Comparison of ENCODE assay signal across 12 cellular contexts in genomic region chr3:72127843-72128242, GRCh38.
DNase-seq lines count a peak whose midpoint lies in the region; ATAC-seq and TF ChIP-seq lines count a peak whose summit lies in the region.
"Had no signal": no experiment of that assay in that cellular context is flagged by ENCODE, and none has a peak within 500 bp of the region (broad histone marks: within the 10 kb centered on the region; RNA-seq: fewer than 3 reads in every experiment).

No MANE protein-coding gene starts in this region.

- no peaks in the 10 kb centered on the region for H3K79me2 ChIP-seq in fibroblast of lung (ENCODE audit: control insufficient read depth, insufficient read depth, low read length)

- no peaks in the 10 kb centered on the region for H3K9me3 ChIP-seq in fibroblast of lung (ENCODE audit: control insufficient read depth, insufficient read depth, low read depth, low read length)
- H3K9me3 ChIP-seq: ascending aorta, right atrium auricular region had no signal

- peaks cover 2% of the 10 kb centered on the region for H3K27me3 ChIP-seq in fibroblast of lung (ENCODE audit: control insufficient read depth, insufficient read depth, low read length)
- H3K27me3 ChIP-seq: ascending aorta, right atrium auricular region had no signal

- H3K36me3 ChIP-seq in fibroblast of lung (ENCODE audit: control insufficient read depth, insufficient read depth, low read length) = no peaks in the 10 kb centered on the region
- H3K36me3 ChIP-seq: ascending aorta, right atrium auricular region had no signal

- TF ChIP-seq CTCF in fibroblast of lung (conservative IDR thresholded peaks at IDR 0.05 in 1 of 2, IDR thresholded peaks at IDR 0.05 in 1 of 2; ENCODE audit: low read depth in 1 of 2, low read length in 2 of 2) (no peak), GM13977 (IDR thresholded peaks at IDR 0.05; ENCODE audit: extremely low read depth, insufficient read depth, missing control alignments) (no peak)

- H3K4me2 ChIP-seq in fibroblast of lung (ENCODE audit: extremely low read depth, insufficient read depth, low read length) = no peak overlapping the region

- H3K4me1 ChIP-seq in fibroblast of lung (ENCODE audit: control insufficient read depth, extremely low read depth, insufficient read depth, low read length) = peaks cover 5% of the 10 kb centered on the region

- in situ Hi-C loops in GM13977 (cut with MboI; ENCODE audit: low pct_unique_long_range_greater_than_20kb, low sequenced_read_pairs, unreplicated experiment) = no loop called here

- no peaks in the 10 kb centered on the region for H4K20me1 ChIP-seq in fibroblast of lung (ENCODE audit: control insufficient read depth, extremely low read depth, insufficient read depth, low read length)

- no peak overlapping the region for H3K27ac ChIP-seq in fibroblast of lung (ENCODE audit: insufficient read depth, low read length)
- H3K27ac ChIP-seq in caudate nucleus (ENCODE audit: low read depth, low read length) = no peak overlapping the region
- H3K27ac ChIP-seq: ascending aorta, right atrium auricular region had no signal

- no peak overlapping the region for H3K9ac ChIP-seq in fibroblast of lung (ENCODE audit: insufficient read depth, low read length)

- no peak overlapping the region for H3K4me3 ChIP-seq in fibroblast of lung (replicated peaks in 1 of 4; ENCODE audit: control extremely low read depth in 1 of 4, insufficient read depth in 1 of 4, low read depth in 3 of 4, low read length in 4 of 4)
- H3K4me3 ChIP-seq: ascending aorta, right atrium auricular region had no signal

- ATAC-seq in HG02852 (IDR thresholded peaks at IDR 0.05; ENCODE audit: unreplicated experiment) = peak; percentile 57

- DNase-seq in AG08395 (ENCODE audit: low spot score) = peak; percentile 68
- peak; percentile 62 for DNase-seq in RPMI7951 (ENCODE audit: low read depth)
- DNase-seq in fibroblast of lung (ENCODE audit: low read depth in 2 of 2) = peak; percentile 25 to 51
- no peak for DNase-seq in GM13977 (ENCODE audit: low spot score)
- DNase-seq in RPMI8226 = no peak
- no peak for DNase-seq in iPS-NIHi11 (ENCODE audit: low spot score)
- DNase-seq in caudate nucleus (lab: John Stamatoyannopoulos, UW) = no peak
- DNase-seq: activated CD8-positive, alpha-beta memory T cell treated with anti-CD3 and anti-CD28 coated beads, Interleukin-2, amount 50 U/mL, for 4 hours; KG1 had no signal

- no peak overlapping the region for H2AFZ ChIP-seq in fibroblast of lung (ENCODE audit: low read length)

Comparison
In these comparisons a context has a peak if more than half of its experiments do, and no peak if none do; other contexts are left out.
1. DNase-seq: peak in AG08395 (single experiment), RPMI7951 (single experiment) and fibroblast of lung (2 of 2); none in GM13977 (single experiment), RPMI8226 (single experiment), iPS-NIHi11 (single experiment) and caudate nucleus (0 of 61).